ENCODE assay signal across 24 cellular contexts in the genomic region with DNA sequence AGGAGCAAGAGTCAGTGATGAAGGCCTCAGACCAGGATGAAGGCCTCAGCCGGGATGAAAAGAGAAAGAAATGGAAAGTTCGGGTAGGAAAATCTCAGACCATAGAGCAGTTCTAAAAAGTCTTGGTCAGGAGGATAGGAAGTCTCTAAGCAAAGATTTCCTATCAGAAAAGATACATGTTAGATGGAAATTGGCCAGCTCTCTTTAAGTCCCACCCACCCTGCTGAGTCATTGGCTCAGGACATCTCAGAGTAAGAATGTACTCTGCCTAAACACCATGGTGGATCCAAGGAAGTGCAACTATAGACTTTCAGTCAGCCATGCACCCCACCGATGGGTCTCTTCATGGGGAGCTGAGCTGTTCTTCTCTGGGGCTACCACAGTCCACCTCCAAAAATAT. TPM values are rescaled to one million over a fixed set of nuclear protein-coding genes. Genes with fewer than 3 reads are reported as not detected.
A peak's percentile ranks its signal among the peaks of the same experiment; 100 is the strongest.
DNase-seq lines count a peak whose midpoint lies in the region; TF ChIP-seq lines count a peak whose summit lies in the region.
"Had no signal": no experiment of that assay in that cellular context is flagged by ENCODE, and none has a peak within 500 bp of the region (broad histone marks: within the 10 kb centered on the region; RNA-seq: fewer than 3 reads in every experiment).

No MANE protein-coding gene starts in this region.

- TF ChIP-seq CTCF in fibroblast of the aortic adventitia (IDR thresholded peaks at IDR 0.05; ENCODE audit: insufficient read depth, low read length), result no peak

- no peak overlapping the region for H3K4me3 ChIP-seq in fibroblast of the aortic adventitia (ENCODE audit: low read depth, low read length)
- H3K4me3 ChIP-seq: cardiac muscle cell, hepatocyte, lung, ovary, sigmoid colon, tibial nerve had no signal

- DNase-seq in ELR (ENCODE audit: low read depth) (peak; percentile 63), MV-4-11 (lab: John Stamatoyannopoulos, UW) (peak; percentile 6), amniotic epithelial cell (ENCODE audit: low read depth) (peak; percentile 23), fibroblast of the aortic adventitia (ENCODE audit: low read depth) (peak; percentile 14), dermis blood vessel endothelial cell (no peak), kidney glomerular epithelial cell (lab: John Stamatoyannopoulos, UW) (no peak), NCI-H2029 treated with DMSO at 0.1 percent for 48 hours (lab: John Stamatoyannopoulos, UW) (no peak), NCI-H2081 treated with DMSO at 0.1 percent for 48 hours (lab: John Stamatoyannopoulos, UW) (no peak)
- DNase-seq: activated CD4-positive, CD25-positive, alpha-beta regulatory T cell; activated naive CD8-positive, alpha-beta T cell treated with anti-CD3 and anti-CD28 coated beads, Interleukin-2, amount 10 ng/mL, durations not matched to agents 7 days and 5 days; CD4-positive, alpha-beta T cell; HFFc6; islet precursor cell; naive B cell; ovary; SIG-M5; sigmoid colon; stimulated activated naive CD4-positive, alpha-beta T cell treated with Interleukin-2 at 50 U/mL for 16 hours had no signal

RNA-seq across cellular contexts. Expression of a gene that starts 4.4 kb away (rescaled TPM):
- total RNA-seq in fibroblast of the aortic adventitia (ENCODE audit: low replicate concordance) (not detected in 2 replicates), dermis blood vessel endothelial cell (not detected in 2 replicates)
- total RNA-seq: activated CD8-positive, alpha-beta memory T cell treated with anti-CD3 and anti-CD28 coated beads for 36 hours; activated naive CD8-positive, alpha-beta T cell treated with anti-CD3 and anti-CD28 coated beads, Interleukin-2, amount 10 ng/mL, durations not matched to agents 7 days and 5 days; activated T-helper 2 cell treated with anti-CD3 and anti-CD28 coated beads, Interferon-gamma antibody, Interleukin-2, Interleukin-4, amounts not matched to agents 10 μg/mL and 5 μg/mL and 100 μg/mL, durations not matched to agents 14 hours and 24 hours and 36 hours; cardiac muscle cell; CD4-positive, alpha-beta T cell; hepatocyte; HFFc6; lung; ovary; sigmoid colon; tibial nerve had no signal

RNA-seq across cellular contexts. Expression of a gene that starts 10.1 kb away (rescaled TPM):
- total RNA-seq in fibroblast of the aortic adventitia (ENCODE audit: low replicate concordance) (not detected in 2 replicates), dermis blood vessel endothelial cell (not detected in 2 replicates)
- total RNA-seq: activated CD8-positive, alpha-beta memory T cell treated with anti-CD3 and anti-CD28 coated beads for 36 hours; activated naive CD8-positive, alpha-beta T cell treated with anti-CD3 and anti-CD28 coated beads, Interleukin-2, amount 10 ng/mL, durations not matched to agents 7 days and 5 days; activated T-helper 2 cell treated with anti-CD3 and anti-CD28 coated beads, Interferon-gamma antibody, Interleukin-2, Interleukin-4, amounts not matched to agents 10 μg/mL and 5 μg/mL and 100 μg/mL, durations not matched to agents 14 hours and 24 hours and 36 hours; cardiac muscle cell; CD4-positive, alpha-beta T cell; hepatocyte; HFFc6; lung; ovary; sigmoid colon; tibial nerve had no signal

RNA-seq across cellular contexts. Expression of a gene that starts 30.3 kb away (rescaled TPM):
- total RNA-seq in fibroblast of the aortic adventitia (ENCODE audit: low replicate concordance) (not detected in 2 replicates), dermis blood vessel endothelial cell (not detected in 2 replicates)
- total RNA-seq: activated CD8-positive, alpha-beta memory T cell treated with anti-CD3 and anti-CD28 coated beads for 36 hours; activated naive CD8-positive, alpha-beta T cell treated with anti-CD3 and anti-CD28 coated beads, Interleukin-2, amount 10 ng/mL, durations not matched to agents 7 days and 5 days; activated T-helper 2 cell treated with anti-CD3 and anti-CD28 coated beads, Interferon-gamma antibody, Interleukin-2, Interleukin-4, amounts not matched to agents 10 μg/mL and 5 μg/mL and 100 μg/mL, durations not matched to agents 14 hours and 24 hours and 36 hours; cardiac muscle cell; CD4-positive, alpha-beta T cell; hepatocyte; HFFc6; lung; ovary; sigmoid colon; tibial nerve had no signal

RNA-seq across cellular contexts. Expression of a gene that starts 51.1 kb away (rescaled TPM):
- total RNA-seq in fibroblast of the aortic adventitia (ENCODE audit: low replicate concordance) (not detected in 2 replicates), dermis blood vessel endothelial cell (not detected in 2 replicates)
- total RNA-seq: activated CD8-positive, alpha-beta memory T cell treated with anti-CD3 and anti-CD28 coated beads for 36 hours; activated naive CD8-positive, alpha-beta T cell treated with anti-CD3 and anti-CD28 coated beads, Interleukin-2, amount 10 ng/mL, durations not matched to agents 7 days and 5 days; activated T-helper 2 cell treated with anti-CD3 and anti-CD28 coated beads, Interferon-gamma antibody, Interleukin-2, Interleukin-4, amounts not matched to agents 10 μg/mL and 5 μg/mL and 100 μg/mL, durations not matched to agents 14 hours and 24 hours and 36 hours; cardiac muscle cell; CD4-positive, alpha-beta T cell; hepatocyte; HFFc6; lung; ovary; sigmoid colon; tibial nerve had no signal

Comparison
In these comparisons a context has a peak if more than half of its experiments do, and no peak if none do; other contexts are left out.
1. DNase-seq: peak in ELR (single experiment), MV-4-11 (single experiment), amniotic epithelial cell (single experiment) and fibroblast of the aortic adventitia (single experiment); none in dermis blood vessel endothelial cell (single experiment), kidney glomerular epithelial cell (single experiment), NCI-H2029 treated with DMSO at 0.1 percent for 48 hours (single experiment) and NCI-H2081 treated with DMSO at 0.1 percent for 48 hours (single experiment).